In the genomic region with DNA sequence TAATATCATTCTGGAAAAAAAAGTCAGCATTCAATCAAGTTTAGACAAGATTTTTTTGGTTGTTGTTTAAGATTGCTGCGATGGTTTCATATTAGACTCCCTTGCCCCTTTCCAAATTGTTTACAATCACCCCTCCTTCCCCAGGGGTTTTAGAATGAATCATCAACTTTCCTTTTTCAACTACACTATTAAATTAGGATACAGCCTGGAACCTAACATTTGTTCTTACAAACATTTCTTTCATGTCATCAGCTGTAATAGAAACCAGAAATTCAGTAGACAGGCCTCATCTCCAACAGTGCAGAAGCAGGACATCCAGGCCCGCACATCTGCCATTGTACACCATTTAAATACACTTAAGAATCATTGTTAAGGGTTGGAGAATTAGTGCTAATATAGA, we compare ENCODE assay signal across 1 cellular context.
TF ChIP-seq lines count a peak whose summit lies in the region.

No MANE protein-coding gene starts in this region.

TF ChIP-seq in WTC11, 78 proteins besides CTCF, POLR2A, EP300 and RAD21 (continued from another document):
- TF ChIP-seq, protein P1, sequence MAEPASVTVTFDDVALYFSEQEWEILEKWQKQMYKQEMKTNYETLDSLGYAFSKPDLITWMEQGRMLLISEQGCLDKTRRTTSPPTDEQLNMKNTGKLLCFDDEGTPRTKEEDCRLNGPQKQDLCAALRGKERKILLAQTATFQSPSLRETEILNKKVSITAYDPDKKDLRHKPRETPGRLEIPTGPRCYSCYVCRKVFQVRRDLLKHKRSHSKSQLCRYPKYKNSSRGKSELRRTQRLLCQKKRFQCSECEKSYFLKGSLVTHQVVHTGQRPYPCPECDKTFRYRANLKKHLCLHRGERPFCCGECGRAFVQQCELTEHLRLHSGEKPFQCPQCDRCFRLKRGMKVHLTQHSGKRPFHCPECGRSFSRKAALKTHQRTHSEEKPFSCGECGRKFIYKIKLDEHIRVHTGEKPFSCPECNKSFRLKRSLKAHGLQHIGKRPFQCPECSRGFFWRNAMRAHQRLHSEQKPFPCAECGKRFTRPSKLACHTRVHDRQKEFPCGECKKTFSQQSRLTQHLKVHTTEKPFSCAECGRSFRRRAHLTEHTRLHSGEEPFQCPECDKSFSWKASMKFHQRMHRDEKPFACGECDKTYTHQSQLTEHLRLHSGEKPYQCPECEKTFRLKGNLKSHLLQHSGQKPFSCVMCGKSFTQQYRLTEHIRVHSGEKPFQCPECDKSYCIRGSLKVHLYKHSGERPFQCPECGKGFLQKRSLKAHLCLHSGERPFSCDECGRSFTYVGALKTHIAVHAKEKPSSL (CRISPR knock-in tag; conservative IDR thresholded peaks at IDR 0.05), result no peak
- TF ChIP-seq ATF1 (CRISPR knock-in tag; IDR thresholded peaks at IDR 0.05), result no peak
- TF ChIP-seq, protein P2, sequence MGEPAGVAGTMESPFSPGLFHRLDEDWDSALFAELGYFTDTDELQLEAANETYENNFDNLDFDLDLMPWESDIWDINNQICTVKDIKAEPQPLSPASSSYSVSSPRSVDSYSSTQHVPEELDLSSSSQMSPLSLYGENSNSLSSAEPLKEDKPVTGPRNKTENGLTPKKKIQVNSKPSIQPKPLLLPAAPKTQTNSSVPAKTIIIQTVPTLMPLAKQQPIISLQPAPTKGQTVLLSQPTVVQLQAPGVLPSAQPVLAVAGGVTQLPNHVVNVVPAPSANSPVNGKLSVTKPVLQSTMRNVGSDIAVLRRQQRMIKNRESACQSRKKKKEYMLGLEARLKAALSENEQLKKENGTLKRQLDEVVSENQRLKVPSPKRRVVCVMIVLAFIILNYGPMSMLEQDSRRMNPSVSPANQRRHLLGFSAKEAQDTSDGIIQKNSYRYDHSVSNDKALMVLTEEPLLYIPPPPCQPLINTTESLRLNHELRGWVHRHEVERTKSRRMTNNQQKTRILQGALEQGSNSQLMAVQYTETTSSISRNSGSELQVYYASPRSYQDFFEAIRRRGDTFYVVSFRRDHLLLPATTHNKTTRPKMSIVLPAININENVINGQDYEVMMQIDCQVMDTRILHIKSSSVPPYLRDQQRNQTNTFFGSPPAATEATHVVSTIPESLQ (CRISPR knock-in tag; IDR thresholded peaks at IDR 0.05), result no peak
- no peak for TF ChIP-seq ELF4 (CRISPR knock-in tag; IDR thresholded peaks at IDR 0.05; ENCODE audit: low read depth)
- TF ChIP-seq ETV6 (CRISPR knock-in tag; IDR thresholded peaks at IDR 0.05), result no peak
- TF ChIP-seq MYBL2 (CRISPR knock-in tag; IDR thresholded peaks at IDR 0.05), result no peak
- TF ChIP-seq ZNF423 (CRISPR knock-in tag; IDR thresholded peaks at IDR 0.05), result no peak
- TF ChIP-seq, protein P3, sequence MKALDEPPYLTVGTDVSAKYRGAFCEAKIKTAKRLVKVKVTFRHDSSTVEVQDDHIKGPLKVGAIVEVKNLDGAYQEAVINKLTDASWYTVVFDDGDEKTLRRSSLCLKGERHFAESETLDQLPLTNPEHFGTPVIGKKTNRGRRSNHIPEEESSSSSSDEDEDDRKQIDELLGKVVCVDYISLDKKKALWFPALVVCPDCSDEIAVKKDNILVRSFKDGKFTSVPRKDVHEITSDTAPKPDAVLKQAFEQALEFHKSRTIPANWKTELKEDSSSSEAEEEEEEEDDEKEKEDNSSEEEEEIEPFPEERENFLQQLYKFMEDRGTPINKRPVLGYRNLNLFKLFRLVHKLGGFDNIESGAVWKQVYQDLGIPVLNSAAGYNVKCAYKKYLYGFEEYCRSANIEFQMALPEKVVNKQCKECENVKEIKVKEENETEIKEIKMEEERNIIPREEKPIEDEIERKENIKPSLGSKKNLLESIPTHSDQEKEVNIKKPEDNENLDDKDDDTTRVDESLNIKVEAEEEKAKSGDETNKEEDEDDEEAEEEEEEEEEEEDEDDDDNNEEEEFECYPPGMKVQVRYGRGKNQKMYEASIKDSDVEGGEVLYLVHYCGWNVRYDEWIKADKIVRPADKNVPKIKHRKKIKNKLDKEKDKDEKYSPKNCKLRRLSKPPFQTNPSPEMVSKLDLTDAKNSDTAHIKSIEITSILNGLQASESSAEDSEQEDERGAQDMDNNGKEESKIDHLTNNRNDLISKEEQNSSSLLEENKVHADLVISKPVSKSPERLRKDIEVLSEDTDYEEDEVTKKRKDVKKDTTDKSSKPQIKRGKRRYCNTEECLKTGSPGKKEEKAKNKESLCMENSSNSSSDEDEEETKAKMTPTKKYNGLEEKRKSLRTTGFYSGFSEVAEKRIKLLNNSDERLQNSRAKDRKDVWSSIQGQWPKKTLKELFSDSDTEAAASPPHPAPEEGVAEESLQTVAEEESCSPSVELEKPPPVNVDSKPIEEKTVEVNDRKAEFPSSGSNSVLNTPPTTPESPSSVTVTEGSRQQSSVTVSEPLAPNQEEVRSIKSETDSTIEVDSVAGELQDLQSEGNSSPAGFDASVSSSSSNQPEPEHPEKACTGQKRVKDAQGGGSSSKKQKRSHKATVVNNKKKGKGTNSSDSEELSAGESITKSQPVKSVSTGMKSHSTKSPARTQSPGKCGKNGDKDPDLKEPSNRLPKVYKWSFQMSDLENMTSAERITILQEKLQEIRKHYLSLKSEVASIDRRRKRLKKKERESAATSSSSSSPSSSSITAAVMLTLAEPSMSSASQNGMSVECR (CRISPR knock-in tag; IDR thresholded peaks at IDR 0.05; ENCODE audit: borderline replicate concordance), result no peak
- no peak for TF ChIP-seq ZNF263 (CRISPR knock-in tag; IDR thresholded peaks at IDR 0.05; ENCODE audit: low read depth)
